8 cellular contexts compared by ENCODE assay signal in genomic region chr7:99437946-99438572, GRCh38. TPM values are rescaled to one million over a fixed set of nuclear protein-coding genes. Genes with fewer than 3 reads are reported as not detected.
DNase-seq lines count a peak whose midpoint lies in the region; ATAC-seq and TF ChIP-seq lines count a peak whose summit lies in the region.

No MANE protein-coding gene starts in this region.

- H3K27ac Mint-ChIP-seq in activated naive CD4-positive, alpha-beta T cell treated with anti-CD3 and anti-CD28 coated beads, Interleukin-2, amount 10 ng/mL, durations not matched to agents 7 days and 5 days, result peak overlapping the region; percentile 91

- no peaks in the 10 kb centered on the region for H3K27me3 ChIP-seq in WERI-Rb-1 (ENCODE audit: insufficient read depth, low read depth, severe bottlenecking)
- H3K27me3 ChIP-seq in heart left ventricle, result no peaks in the 10 kb centered on the region
- H3K27me3 ChIP-seq in skeletal muscle satellite cell (ENCODE audit: control insufficient read depth, insufficient read depth, low read length), result no peaks in the 10 kb centered on the region

- peak overlapping the region; percentile 98 for H3K4me3 Mint-ChIP-seq in activated naive CD4-positive, alpha-beta T cell treated with anti-CD3 and anti-CD28 coated beads, Interleukin-2, amount 10 ng/mL, durations not matched to agents 7 days and 5 days

- peak overlapping the region; percentile 95 for H3K27ac ChIP-seq in WERI-Rb-1
- H3K27ac ChIP-seq in heart left ventricle, result peak overlapping the region in 11 of 12 donors; percentile 79 to 93 (median 89)

- peaks cover 45% of the 10 kb centered on the region for H3K36me3 ChIP-seq in WERI-Rb-1
- H3K36me3 ChIP-seq in heart left ventricle, result peaks cover 0 to 31% (median 22%) of the 10 kb centered on the region in 9 donors
- peaks cover 26% of the 10 kb centered on the region for H3K36me3 ChIP-seq in skeletal muscle satellite cell (ENCODE audit: insufficient read depth, low read length)

- H3K27me3 Mint-ChIP-seq in activated naive CD4-positive, alpha-beta T cell treated with anti-CD3 and anti-CD28 coated beads, Interleukin-2, amount 10 ng/mL, durations not matched to agents 7 days and 5 days, result no peaks in the 10 kb centered on the region

- peak overlapping the region; percentile 91 for H3K4me2 ChIP-seq in skeletal muscle satellite cell (ENCODE audit: low read length)

- peaks cover 38% of the 10 kb centered on the region for H3K4me1 Mint-ChIP-seq in activated naive CD4-positive, alpha-beta T cell treated with anti-CD3 and anti-CD28 coated beads, Interleukin-2, amount 10 ng/mL, durations not matched to agents 7 days and 5 days

- H3K9me3 Mint-ChIP-seq in activated naive CD4-positive, alpha-beta T cell treated with anti-CD3 and anti-CD28 coated beads, Interleukin-2, amount 10 ng/mL, durations not matched to agents 7 days and 5 days, result no peaks in the 10 kb centered on the region

- H3K4me3 ChIP-seq in WERI-Rb-1 (ENCODE audit: low read depth, low read length) (peak overlapping the region; percentile 85), heart left ventricle (peak overlapping the region; percentile 72 to 100 (median 97)), skeletal muscle satellite cell (ENCODE audit: low read length) (peak overlapping the region; percentile 88)

- 20 to 29% (median 24%) methylated on average over 17 to 20 of the region's 20 CpGs for WGBS in heart left ventricle, 4 donors

- intact Hi-C loops in heart left ventricle (cut with DNase I), result loop anchor here in 1 of 10 donors (10.0 kb wide), 1 partner anchor 117 kb away; the partner anchor contains the start of genes FAM200A and ZNF655

- CTCF ChIA-PET in activated naive CD4-positive, alpha-beta T cell treated with anti-CD3 and anti-CD28 coated beads, Interleukin-2, amount 10 ng/mL, durations not matched to agents 7 days and 5 days (lab: Charles Lee), result no interaction called here

- peaks cover 0 to 45% (median 30%) of the 10 kb centered on the region in 12 donors for H3K4me1 ChIP-seq in heart left ventricle
- H3K4me1 ChIP-seq in skeletal muscle satellite cell (ENCODE audit: control insufficient read depth, insufficient read depth, low read length), result peaks cover 20% of the 10 kb centered on the region

- peak; percentile 18 to 31 (median 28) for ATAC-seq in heart left ventricle

- peak overlapping the region; percentile 94 for H3K9ac ChIP-seq in skeletal muscle satellite cell (ENCODE audit: low read depth, low read length)

- no peak for DNase-seq in activated naive CD4-positive, alpha-beta T cell treated with anti-CD3 and anti-CD28 coated beads, Interleukin-2, amount 10 ng/mL, durations not matched to agents 7 days and 5 days
- no peak for DNase-seq in activated naive CD4-positive, alpha-beta T cell treated with Interleukin-2 at 50 U/mL for 16 hours
- no peak for DNase-seq in WERI-Rb-1
- DNase-seq in heart left ventricle, result no peak
- no peak for DNase-seq in central memory CD4-positive, alpha-beta T cell
- DNase-seq in epidermal melanocyte (ENCODE audit: insufficient read length, low spot score), result no peak
- no peak for DNase-seq in SHP77 treated with DMSO at 0.1 percent for 48 hours (lab: John Stamatoyannopoulos, UW)

- H3K9me3 ChIP-seq in WERI-Rb-1 (ENCODE audit: severe bottlenecking) (no peaks in the 10 kb centered on the region), heart left ventricle (no peaks in the 10 kb centered on the region), skeletal muscle satellite cell (replicated peaks; ENCODE audit: low read length) (no peaks in the 10 kb centered on the region)

- TF ChIP-seq CTCF in WERI-Rb-1 (IDR thresholded peaks at IDR 0.05; ENCODE audit: low read depth, low read length) (no peak), heart left ventricle (IDR thresholded peaks at IDR 0.05) (no peak)

- TF ChIP-seq POLR2A in heart left ventricle (IDR thresholded peaks at IDR 0.05), result no peak

- H3K36me3 Mint-ChIP-seq in activated naive CD4-positive, alpha-beta T cell treated with anti-CD3 and anti-CD28 coated beads, Interleukin-2, amount 10 ng/mL, durations not matched to agents 7 days and 5 days, result peaks cover 18% of the 10 kb centered on the region

RNA-seq across cellular contexts. Expression of gene PTCD1, which starts 0.5 kb away (rescaled TPM):
- 1 to 10 TPM; 2.1 to 9.0 (median 3.9) TPM for total RNA-seq in heart left ventricle
- 1 to 10 TPM; 3.3 to 3.7 TPM for polyA plus RNA-seq in heart left ventricle
- 5.7 and 7.4 TPM in 2 replicates for total RNA-seq in skeletal muscle satellite cell (2012; rRNA removed)

RNA-seq across cellular contexts. Expression of gene CPSF4, which starts 0.7 kb away (rescaled TPM):
- total RNA-seq in heart left ventricle, result 10 to 100 TPM; 12.7 to 24.8 (median 16.4) TPM
- polyA plus RNA-seq in heart left ventricle, result 10 to 100 TPM; 14.1 to 24.3 TPM
- total RNA-seq in skeletal muscle satellite cell (2012; rRNA removed), result 19.9 and 28.1 TPM in 2 replicates

RNA-seq across cellular contexts. Expression of gene ATP5MF, which starts 27.9 kb away (rescaled TPM):
- 1,000 to 10,000 TPM in 2 of 9 donors, 100 to 1,000 TPM in 7; 579 to 6,117 (median 707) TPM for total RNA-seq in heart left ventricle
- 1,000 to 10,000 TPM; 2,714 to 5,384 TPM for polyA plus RNA-seq in heart left ventricle
- total RNA-seq in skeletal muscle satellite cell (2012; rRNA removed), result 306 and 312 TPM in 2 replicates

RNA-seq across cellular contexts. Expression of gene BUD31, which starts 29.3 kb away (rescaled TPM):
- 10 to 100 TPM; 26.1 to 63.6 (median 38.9) TPM for total RNA-seq in heart left ventricle
- polyA plus RNA-seq in heart left ventricle, result 10 to 100 TPM; 66.7 to 87.8 TPM
- 114 and 123 TPM in 2 replicates for total RNA-seq in skeletal muscle satellite cell (2012; rRNA removed)

RNA-seq across cellular contexts. Expression of gene PDAP1, which starts 29.7 kb away (rescaled TPM):
- 100 to 1,000 TPM in 4 of 9 donors, 10 to 100 TPM in 5; 88.7 to 128 (median 98.5) TPM for total RNA-seq in heart left ventricle
- polyA plus RNA-seq in heart left ventricle, result 100 to 1,000 TPM; 120 to 309 TPM
- total RNA-seq in skeletal muscle satellite cell (2012; rRNA removed), result 59.6 and 61.2 TPM in 2 replicates
